Comparison of ENCODE assay signal across 9 cellular contexts in the genomic region with DNA sequence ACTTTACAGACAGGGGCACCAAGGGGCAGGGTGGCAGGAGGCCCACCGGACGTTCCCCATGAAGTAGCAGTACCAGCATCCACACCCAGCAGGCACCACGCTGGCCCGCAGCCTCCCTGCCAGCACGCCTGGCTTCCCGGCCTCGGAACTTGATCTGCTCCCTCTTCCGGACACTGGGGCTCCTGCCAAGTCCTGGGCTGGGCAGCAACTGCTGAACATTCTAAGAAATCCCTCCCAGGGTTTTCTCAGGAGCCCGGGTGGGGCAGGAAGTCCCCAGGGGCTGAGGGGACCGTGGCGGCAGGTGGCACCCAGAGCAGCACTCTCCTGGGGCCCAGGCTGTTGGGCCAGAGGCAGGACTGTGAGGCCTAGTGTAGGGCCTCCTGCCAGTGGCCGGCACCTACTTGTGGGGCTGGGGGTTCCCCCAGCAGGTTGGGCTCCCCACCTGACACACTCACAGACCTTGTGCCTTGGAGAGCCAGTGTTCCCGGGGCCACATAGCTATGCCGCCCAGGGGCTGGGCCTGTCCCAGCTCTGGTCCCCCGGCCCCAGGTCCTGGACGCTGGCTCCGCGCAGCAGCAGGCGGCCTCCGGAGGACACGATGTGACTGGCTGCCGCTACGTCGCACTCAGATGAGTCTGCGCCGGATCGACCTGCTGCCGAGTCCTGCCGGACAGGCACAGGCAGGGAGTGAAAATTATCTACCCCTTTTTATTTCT.
DNase-seq lines count a peak whose midpoint lies in the region; ATAC-seq and TF ChIP-seq lines count a peak whose summit lies in the region.
"Had no signal": no experiment of that assay in that cellular context is flagged by ENCODE, and none has a peak within 500 bp of the region (broad histone marks: within the 10 kb centered on the region; RNA-seq: fewer than 3 reads in every experiment).

No MANE protein-coding gene starts in this region.

- ATAC-seq in heart right ventricle (peak; percentile 21 to 81 (median 64)), sciatic nerve (peak; percentile 57), GM19455 (IDR thresholded peaks at IDR 0.05; ENCODE audit: unreplicated experiment) (no peak), HG02973 (IDR thresholded peaks at IDR 0.05; ENCODE audit: unreplicated experiment) (no peak)

- H3K27ac ChIP-seq in SJCRH30: no peak overlapping the region
- peak overlapping the region in 2 of 10 donors; percentile 30 to 41 for H3K27ac ChIP-seq in heart right ventricle

- peaks cover 14% of the 10 kb centered on the region for H3K4me1 ChIP-seq in SJCRH30
- peaks cover under 1 to 18% (median 7%) of the 10 kb centered on the region in 9 donors for H3K4me1 ChIP-seq in heart right ventricle

- H3K9me3 ChIP-seq in SJCRH30 (replicated peaks) (no peaks in the 10 kb centered on the region), heart right ventricle (no peaks in the 10 kb centered on the region)

- intact Hi-C loops in heart right ventricle (cut with DNase I): loop anchor here in 2 of 10 donors (5.0 to 10.0 kb wide), 2 partner anchors 59 to 138 kb away; no protein-coding TSS in a partner anchor
- intact Hi-C loops in sciatic nerve (cut with DNase I): no loop called here

- no peaks in the 10 kb centered on the region for H3K36me3 ChIP-seq in SJCRH30
- no peaks in the 10 kb centered on the region for H3K36me3 ChIP-seq in heart right ventricle

- H3K4me3 ChIP-seq in SJCRH30: no peak overlapping the region
- H3K4me3 ChIP-seq in heart right ventricle: no peak overlapping the region

- DNase-seq in GF-D8 (lab: John Stamatoyannopoulos, UW) (peak; percentile 88), SJCRH30 (peak; percentile 87 to 89), heart right ventricle (peak; percentile 51 to 58), sciatic nerve (ENCODE audit: low spot score) (no peak), DMS153 (lab: John Stamatoyannopoulos, UW) (no peak)
- DNase-seq in NK-92 treated with Interleukin-12 subunit alpha and Interleukin-12 subunit beta, amount 100 ng/mL, for 24 hours (lab: John Stamatoyannopoulos, UW): no peak
- DNase-seq: MV-4-11 had no signal

- 59 to 61% methylated on average over 29 of the region's 29 CpGs for WGBS in heart right ventricle, 2 donors

- H3K27me3 ChIP-seq in SJCRH30 (peaks cover 75% of the 10 kb centered on the region), heart right ventricle (peaks cover 13 to 88% (median 65%) of the 10 kb centered on the region in 7 donors)

- TF ChIP-seq CTCF in heart right ventricle (IDR thresholded peaks at IDR 0.05): peak in 2 of 9 donors; percentile 22 to 24

Comparison
In these comparisons a context has a peak if more than half of its experiments do, and no peak if none do; other contexts are left out.
1. DNase-seq: peak in GF-D8 (single experiment), SJCRH30 (2 of 2) and heart right ventricle (2 of 2); none in sciatic nerve (single experiment), DMS153 (single experiment) and NK-92 treated with Interleukin-12 subunit alpha and Interleukin-12 subunit beta, amount 100 ng/mL, for 24 hours (single experiment).
2. ATAC-seq: peak in heart right ventricle (8 of 8) and sciatic nerve (single experiment); none in GM19455 (single experiment) and HG02973 (single experiment).